In the genomic region with DNA sequence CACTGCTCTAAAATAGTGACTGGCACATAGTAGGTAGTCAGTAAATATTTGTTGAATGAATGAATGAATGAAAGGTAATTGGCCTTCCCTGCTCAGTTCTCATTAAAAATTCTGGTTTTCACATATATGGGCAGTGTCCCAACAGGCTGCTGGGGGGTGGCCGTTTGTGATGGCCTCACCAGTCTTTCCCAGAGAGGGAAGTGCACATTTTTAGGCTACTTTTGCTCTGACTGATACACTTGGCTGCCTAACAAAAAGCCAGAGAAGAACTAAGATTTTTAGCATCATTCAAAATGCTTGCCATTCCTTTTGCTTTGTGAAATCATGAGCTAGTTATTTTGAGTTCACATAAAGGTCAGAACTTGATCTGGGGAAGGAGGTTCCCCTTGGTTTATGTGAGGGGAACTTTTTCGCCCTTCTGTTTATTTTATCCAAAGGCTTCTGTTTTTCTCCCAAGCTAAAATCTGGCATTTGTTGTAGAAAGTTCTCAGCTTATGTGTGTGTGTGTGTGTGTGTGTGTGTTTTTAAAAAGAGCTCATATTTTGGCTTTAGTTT, we compare ENCODE assay signal across 8 cellular contexts.
DNase-seq lines count a peak whose midpoint lies in the region; ATAC-seq lines count a peak whose summit lies in the region.

No MANE protein-coding gene starts in this region.

- H3K27me3 ChIP-seq in ACC112 (ENCODE audit: insufficient read depth, low read length) (no peaks in the 10 kb centered on the region), Karpas-422 (ENCODE audit: low read length) (no peaks in the 10 kb centered on the region)
- H3K27me3 ChIP-seq in naive thymus-derived CD4-positive, alpha-beta T cell (ENCODE audit: control insufficient read depth in 2 of 2, insufficient read depth in 2 of 2, low read length in 2 of 2), result no peaks in the 10 kb centered on the region

- peak overlapping the region; percentile 2 for H2AFZ ChIP-seq in ACC112 (ENCODE audit: low read length, unreplicated experiment)
- H2AFZ ChIP-seq in Karpas-422 (ENCODE audit: low read length), result no peak overlapping the region

- H3K79me2 ChIP-seq in ACC112 (ENCODE audit: control insufficient read depth, insufficient read depth, low read length, unreplicated experiment) (peaks cover 20% of the 10 kb centered on the region), Karpas-422 (ENCODE audit: low read length) (peaks cover 95% of the 10 kb centered on the region)

- peaks cover 37% of the 10 kb centered on the region for H3K4me1 ChIP-seq in ACC112 (ENCODE audit: control insufficient read depth, insufficient read depth, low read length, unreplicated experiment)
- peaks cover 89% of the 10 kb centered on the region for H3K4me1 ChIP-seq in Karpas-422 (ENCODE audit: low read length)
- H3K4me1 ChIP-seq in naive thymus-derived CD4-positive, alpha-beta T cell (ENCODE audit: control insufficient read depth in 2 of 2, insufficient read depth in 2 of 2, low read length in 2 of 2), result peaks cover 5 to 40% of the 10 kb centered on the region in 2 donors

- CTCF ChIA-PET in naive thymus-derived CD4-positive, alpha-beta T cell (lab: Charles Lee), result interaction anchor here (0.6 to 1.4 kb wide), 5 partner anchors 45 to 804 kb away, joined by 3 to 5 read pairs (median 3); no protein-coding TSS in a partner anchor

- intact Hi-C loops in dendritic cell treated with granulocyte-macrophage colony-stimulating factor and Interleukin-4, amounts not matched to agents 40 ng/mL and 50 ng/mL, for 4 days (cut with micrococcal nuclease), result no loop called here
- intact Hi-C loops in naive thymus-derived CD4-positive, alpha-beta T cell (cut with micrococcal nuclease), result loop anchor here in 1 of 2 donors (1.0 kb wide), 1 partner anchor 8 kb away; no protein-coding TSS in a partner anchor

- ATAC-seq in naive thymus-derived CD4-positive, alpha-beta T cell, result no peak
- ATAC-seq in HG02623 (IDR thresholded peaks at IDR 0.05; ENCODE audit: unreplicated experiment) (no peak), HG03108 (IDR thresholded peaks at IDR 0.05; ENCODE audit: unreplicated experiment) (no peak)

- no peak overlapping the region for H3K9ac ChIP-seq in Karpas-422 (ENCODE audit: low read length)

- H3K27ac Mint-ChIP-seq in dendritic cell treated with granulocyte-macrophage colony-stimulating factor and Interleukin-4, amounts not matched to agents 40 ng/mL and 50 ng/mL, for 4 days, result peak overlapping the region; percentile 67
- peak overlapping the region in 8 of 9 donors; percentile 60 to 84 (median 72) for H3K27ac Mint-ChIP-seq in naive thymus-derived CD4-positive, alpha-beta T cell

- H3K4me3 ChIP-seq in ACC112 (ENCODE audit: low read depth, low read length), result peak overlapping the region; percentile 54
- no peak overlapping the region for H3K4me3 ChIP-seq in Karpas-422 (ENCODE audit: low read length)
- no peak overlapping the region for H3K4me3 ChIP-seq in naive thymus-derived CD4-positive, alpha-beta T cell (ENCODE audit: low read length)

- H3K27me3 Mint-ChIP-seq in dendritic cell treated with granulocyte-macrophage colony-stimulating factor and Interleukin-4, amounts not matched to agents 40 ng/mL and 50 ng/mL, for 4 days, result no peaks in the 10 kb centered on the region
- no peaks in the 10 kb centered on the region for H3K27me3 Mint-ChIP-seq in naive thymus-derived CD4-positive, alpha-beta T cell

- peaks cover 58% of the 10 kb centered on the region for H3K36me3 Mint-ChIP-seq in dendritic cell treated with granulocyte-macrophage colony-stimulating factor and Interleukin-4, amounts not matched to agents 40 ng/mL and 50 ng/mL, for 4 days (ENCODE audit: low read depth)
- H3K36me3 Mint-ChIP-seq in naive thymus-derived CD4-positive, alpha-beta T cell, result peaks cover 2 to 37% (median 10%) of the 10 kb centered on the region in 5 donors

- POLR2A ChIA-PET in naive thymus-derived CD4-positive, alpha-beta T cell (lab: Charles Lee), result interaction anchor here (0.6 to 1.2 kb wide), 10 partner anchors 9 to 528 kb away, joined by 3 to 7 read pairs (median 4); no protein-coding TSS in a partner anchor

- H3K27ac ChIP-seq in ACC112 (ENCODE audit: low read depth, low read length) (peak overlapping the region; percentile 92), Karpas-422 (ENCODE audit: low read length) (peak overlapping the region; percentile 78)
- H3K27ac ChIP-seq in naive thymus-derived CD4-positive, alpha-beta T cell (ENCODE audit: low read depth, low read length), result no peak overlapping the region

- H3K36me3 ChIP-seq in ACC112 (ENCODE audit: insufficient read depth, low read length) (no peaks in the 10 kb centered on the region), Karpas-422 (ENCODE audit: insufficient read depth, low read length) (peaks cover 40% of the 10 kb centered on the region)
- no peaks in the 10 kb centered on the region for H3K36me3 ChIP-seq in naive thymus-derived CD4-positive, alpha-beta T cell (ENCODE audit: control insufficient read depth in 2 of 3, insufficient read depth in 3 of 3, low read length in 3 of 3)

- no peaks in the 10 kb centered on the region for H3K9me2 ChIP-seq in Karpas-422 (replicated peaks; ENCODE audit: insufficient read depth, low read length)

- peaks cover 4% of the 10 kb centered on the region; the same call in 1 of the 2 replicates for H4K20me1 ChIP-seq in Karpas-422 (ENCODE audit: insufficient read depth, low read depth, low read length)

- peak overlapping the region; percentile 57 for H3K4me3 Mint-ChIP-seq in dendritic cell treated with granulocyte-macrophage colony-stimulating factor and Interleukin-4, amounts not matched to agents 40 ng/mL and 50 ng/mL, for 4 days
- peak overlapping the region; percentile 19 to 65 (median 48) for H3K4me3 Mint-ChIP-seq in naive thymus-derived CD4-positive, alpha-beta T cell

- DNase-seq in Karpas-422 (no peak), NCI-H1436 treated with DMSO at 0.1 percent for 48 hours (lab: John Stamatoyannopoulos, UW) (no peak)
- no peak for DNase-seq in naive thymus-derived CD4-positive, alpha-beta T cell
- DNase-seq in stimulated activated CD4-positive, alpha-beta T cell treated with anti-CD3 and anti-CD28 coated beads, Interleukin-4, amount 100 ng/mL, for 4 hours, result no peak

- no peaks in the 10 kb centered on the region for H3K9me3 ChIP-seq in Karpas-422 (ENCODE audit: low read length)
- no peaks in the 10 kb centered on the region for H3K9me3 ChIP-seq in naive thymus-derived CD4-positive, alpha-beta T cell (ENCODE audit: control insufficient read depth in 2 of 3, low read length in 3 of 3)

- H3K4me1 Mint-ChIP-seq in dendritic cell treated with granulocyte-macrophage colony-stimulating factor and Interleukin-4, amounts not matched to agents 40 ng/mL and 50 ng/mL, for 4 days (ENCODE audit: low read depth), result peaks cover 81% of the 10 kb centered on the region
- peaks cover 51 to 84% (median 73%) of the 10 kb centered on the region in 7 donors for H3K4me1 Mint-ChIP-seq in naive thymus-derived CD4-positive, alpha-beta T cell

- peaks cover 6% of the 10 kb centered on the region for H3K9me3 Mint-ChIP-seq in dendritic cell treated with granulocyte-macrophage colony-stimulating factor and Interleukin-4, amounts not matched to agents 40 ng/mL and 50 ng/mL, for 4 days
- no peaks in the 10 kb centered on the region for H3K9me3 Mint-ChIP-seq in naive thymus-derived CD4-positive, alpha-beta T cell

- no peak overlapping the region for H3K4me2 ChIP-seq in Karpas-422 (ENCODE audit: low read depth, low read length, poor library complexity, severe bottlenecking)
